In genomic region chr16:64287667-64288521, GRCh38 we compare ENCODE assay signal across 25 cellular contexts.
"Had no signal": no experiment of that assay in that cellular context is flagged by ENCODE, and none has a peak within 500 bp of the region (broad histone marks: within the 10 kb centered on the region; RNA-seq: fewer than 3 reads in every experiment).

No MANE protein-coding gene starts in this region.

- H3K4me3 ChIP-seq: body of pancreas, dorsolateral prefrontal cortex, esophagus muscularis mucosa, gastrocnemius medialis, lower lobe of right lung, stomach, transverse colon had no signal

- ATAC-seq: body of pancreas; effector memory CD8-positive, alpha-beta T cell; gastrocnemius medialis; left colon; lower lobe of right lung; naive thymus-derived CD4-positive, alpha-beta T cell; sciatic nerve; stimulated activated memory B cell treated with anti-CD40 and anti-IgM and Interleukin-4, amounts not matched to agents 10 μg/mL and 1 μg/mL and 100 μg/mL, for 72 hours; T-helper 17 cell had no signal

- H3K4me1 ChIP-seq: body of pancreas, gastrocnemius medialis, lower lobe of right lung, stomach, transverse colon had no signal

- H3K27ac ChIP-seq: body of pancreas, dorsolateral prefrontal cortex, esophagus muscularis mucosa, gastrocnemius medialis, lower lobe of right lung, neutrophil, stomach, transverse colon had no signal

- H3K9me3 ChIP-seq: body of pancreas, esophagus muscularis mucosa, gastrocnemius medialis, neutrophil, transverse colon had no signal

- DNase-seq: activated CD4-positive, alpha-beta memory T cell treated with anti-CD3 and anti-CD28 coated beads, Interleukin-2, amount 10 ng/mL, durations not matched to agents 7 days and 5 days; activated CD4-positive, alpha-beta T cell treated with anti-CD3 and anti-CD28 coated beads for 48 hours; activated CD4-positive, CD25-positive, alpha-beta regulatory T cell; activated gamma-delta T cell treated with Interleukin-2 at 50 U/mL for 16 hours; activated T-cell treated with anti-CD3 and anti-CD28 coated beads for 4 hours; anterior cingulate cortex; body of pancreas; central memory CD4-positive, alpha-beta T cell; dorsolateral prefrontal cortex; effector memory CD8-positive, alpha-beta T cell; gastrocnemius medialis; islet precursor cell; left colon; lower lobe of right lung; naive thymus-derived CD4-positive, alpha-beta T cell; small intestine; stimulated activated CD4-positive, alpha-beta T cell treated with anti-CD3 and anti-CD28 coated beads, Interleukin-15, amount 100 ng/mL, for 24 hours; stomach; SW 1271; T-helper 17 cell; transverse colon had no signal

- H3K36me3 ChIP-seq: esophagus muscularis mucosa, gastrocnemius medialis, lower lobe of right lung, neutrophil, stomach, transverse colon had no signal

- H3K27me3 ChIP-seq: body of pancreas, dorsolateral prefrontal cortex, esophagus muscularis mucosa, gastrocnemius medialis, neutrophil, stomach, transverse colon had no signal
